ENCODE assay signal across 33 cellular contexts in the genomic region with DNA sequence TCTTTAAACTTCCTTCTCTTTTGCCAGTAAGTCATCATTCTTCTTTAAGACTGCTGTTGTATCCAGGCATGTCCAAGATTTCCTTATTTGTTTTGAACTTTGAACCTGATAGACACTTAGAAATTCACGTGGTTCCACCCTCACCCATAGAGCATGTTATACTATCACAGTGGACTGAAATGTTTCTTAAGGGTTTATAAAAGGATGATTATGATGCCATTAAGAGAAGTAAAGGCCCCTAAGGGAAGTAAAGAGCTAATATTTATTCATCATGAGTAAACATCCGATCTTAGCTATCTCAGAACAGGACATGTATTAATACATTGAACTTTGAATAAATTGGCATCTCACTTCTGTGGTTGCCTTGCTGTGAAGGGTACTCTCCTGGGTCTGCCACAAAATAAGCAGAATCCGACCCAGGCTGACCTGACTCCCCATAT. TPM values are rescaled to one million over a fixed set of nuclear protein-coding genes. Genes with fewer than 3 reads are reported as not detected.
DNase-seq lines count a peak whose midpoint lies in the region; ATAC-seq and TF ChIP-seq lines count a peak whose summit lies in the region.
"Had no signal": no experiment of that assay in that cellular context is flagged by ENCODE, and none has a peak within 500 bp of the region (broad histone marks: within the 10 kb centered on the region; RNA-seq: fewer than 3 reads in every experiment).

No MANE protein-coding gene starts in this region.

- H3K9me3 ChIP-seq in lower lobe of right lung (no peaks in the 10 kb centered on the region), upper lobe of left lung (no peaks in the 10 kb centered on the region)
- H3K9me3 ChIP-seq: MG63, prostate gland had no signal

- H3K4me1 ChIP-seq in lower lobe of right lung: peaks cover 19% of the 10 kb centered on the region
- H3K4me1 ChIP-seq in upper lobe of left lung: peaks cover 6 to 23% (median 18%) of the 10 kb centered on the region in 4 donors
- H3K4me1 ChIP-seq: prostate gland had no signal

- H3K36me3 ChIP-seq in lower lobe of right lung (no peaks in the 10 kb centered on the region), upper lobe of left lung (peaks cover 0 to 4% (median 0%) of the 10 kb centered on the region in 4 donors)
- H3K36me3 ChIP-seq: MG63, prostate gland had no signal

- H3K27ac ChIP-seq in lower lobe of right lung: peak overlapping the region; percentile 1
- peak overlapping the region in 3 of 4 donors; percentile 25 to 69 (median 43) for H3K27ac ChIP-seq in upper lobe of left lung
- H3K27ac ChIP-seq: prostate gland had no signal

- peaks cover 11% of the 10 kb centered on the region for H3K27me3 Mint-ChIP-seq in activated CD4-positive, alpha-beta T cell treated with anti-CD3 and anti-CD28 coated beads, Interleukin-2, amount 10 ng/mL, durations not matched to agents 24 days and 14 days
- H3K27me3 Mint-ChIP-seq in activated T-helper 2 cell treated with anti-CD3 and anti-CD28 coated beads, Interferon-gamma antibody, Interleukin-2, Interleukin-4, amounts not matched to agents 10 μg/mL and 5 μg/mL and 100 μg/mL, durations not matched to agents 14 hours and 24 hours and 36 hours (ENCODE audit: low read depth): no peaks in the 10 kb centered on the region
- H3K27me3 Mint-ChIP-seq in type B pancreatic cell: no peaks in the 10 kb centered on the region
- H3K27me3 Mint-ChIP-seq: CD4-positive, CD25-positive, alpha-beta regulatory T cell had no signal

- no peak for DNase-seq in activated CD4-positive, alpha-beta T cell treated with anti-CD3 and anti-CD28 coated beads, Interleukin-2, amount 10 ng/mL, durations not matched to agents 24 days and 14 days
- no peak for DNase-seq in activated CD4-positive, alpha-beta T cell treated with anti-CD3 and anti-CD28 coated beads, Interleukin-2, amount 50 U/mL, for 1 hour
- no peak for DNase-seq in activated T-helper 2 cell treated with anti-CD3 and anti-CD28 coated beads, Interferon-gamma antibody, Interleukin-2, Interleukin-4, amounts not matched to agents 10 μg/mL and 5 μg/mL and 100 μg/mL, durations not matched to agents 14 hours and 24 hours and 36 hours (ENCODE audit: low spot score)
- no peak for DNase-seq in lower lobe of right lung
- DNase-seq in upper lobe of left lung: no peak
- no peak for DNase-seq in type B pancreatic cell (ENCODE audit: extremely low spot score, unreplicated experiment)
- DNase-seq in inferior parietal cortex (ENCODE audit: extremely low spot score): no peak
- DNase-seq: activated CD4-positive, alpha-beta T cell treated with anti-CD3 and anti-CD28 coated beads for 36 hours; activated CD8-positive, alpha-beta memory T cell treated with anti-CD3 and anti-CD28 coated beads for 24 hours; activated gamma-delta T cell treated with Interleukin-2 at 50 U/mL for 16 hours; activated T-cell treated with anti-CD3 and anti-CD28 coated beads, Interleukin-2, amount 50 U/mL, for 1 hour; cerebellar nuclear complex; DMS 273 treated with DMSO at 0.1 percent for 48 hours; H9; islet precursor cell; MG63; NCI-H2081; NCI-H226; NCI-H774; stimulated activated naive CD4-positive, alpha-beta T cell; T-helper 17 cell had no signal

- peaks cover 12% of the 10 kb centered on the region for H3K4me1 Mint-ChIP-seq in activated CD4-positive, alpha-beta T cell treated with anti-CD3 and anti-CD28 coated beads, Interleukin-2, amount 10 ng/mL, durations not matched to agents 24 days and 14 days
- H3K4me1 Mint-ChIP-seq in activated T-helper 2 cell treated with anti-CD3 and anti-CD28 coated beads, Interferon-gamma antibody, Interleukin-2, Interleukin-4, amounts not matched to agents 10 μg/mL and 5 μg/mL and 100 μg/mL, durations not matched to agents 14 hours and 24 hours and 36 hours (ENCODE audit: low read depth): peaks cover 32% of the 10 kb centered on the region
- H3K4me1 Mint-ChIP-seq in type B pancreatic cell (ENCODE audit: unreplicated experiment): peaks cover 9% of the 10 kb centered on the region
- H3K4me1 Mint-ChIP-seq: activated CD4-positive, alpha-beta T cell treated with anti-CD3 and anti-CD28 coated beads for 36 hours; H9; T-helper 17 cell had no signal

- no peak for TF ChIP-seq EP300 in upper lobe of left lung (IDR thresholded peaks at IDR 0.05)

- peak overlapping the region; percentile 22 for H3K27ac Mint-ChIP-seq in activated CD4-positive, alpha-beta T cell treated with anti-CD3 and anti-CD28 coated beads, Interleukin-2, amount 10 ng/mL, durations not matched to agents 24 days and 14 days
- peak overlapping the region; percentile 24 for H3K27ac Mint-ChIP-seq in activated T-helper 2 cell treated with anti-CD3 and anti-CD28 coated beads, Interferon-gamma antibody, Interleukin-2, Interleukin-4, amounts not matched to agents 10 μg/mL and 5 μg/mL and 100 μg/mL, durations not matched to agents 14 hours and 24 hours and 36 hours
- H3K27ac Mint-ChIP-seq in type B pancreatic cell: no peak overlapping the region
- H3K27ac Mint-ChIP-seq: activated CD4-positive, alpha-beta T cell treated with anti-CD3 and anti-CD28 coated beads for 36 hours; CD4-positive, CD25-positive, alpha-beta regulatory T cell; H9; T-helper 17 cell had no signal

- no peak for TF ChIP-seq CTCF in lower lobe of right lung (IDR thresholded peaks at IDR 0.05)
- no peak for TF ChIP-seq CTCF in upper lobe of left lung (IDR thresholded peaks at IDR 0.05)
- no peak for TF ChIP-seq CTCF in type B pancreatic cell (conservative IDR thresholded peaks at IDR 0.05)

- intact Hi-C loops in activated CD4-positive, alpha-beta T cell treated with anti-CD3 and anti-CD28 coated beads, Interleukin-2, amount 10 ng/mL, durations not matched to agents 24 days and 14 days (cut with micrococcal nuclease): no loop called here
- intact Hi-C loops in activated T-helper 2 cell treated with anti-CD3 and anti-CD28 coated beads, Interferon-gamma antibody, Interleukin-2, Interleukin-4, amounts not matched to agents 10 μg/mL and 5 μg/mL and 100 μg/mL, durations not matched to agents 14 hours and 24 hours and 36 hours (cut with micrococcal nuclease): no loop called here
- intact Hi-C loops in lower lobe of right lung (cut with DNase I): no loop called here

- ATAC-seq in lower lobe of right lung (peak; percentile 19 to 47), upper lobe of left lung (ENCODE audit: low FRiP score in 2 of 2) (no peak), GM21423 (IDR thresholded peaks at IDR 0.05; ENCODE audit: unreplicated experiment) (no peak)
- ATAC-seq: activated CD4-positive, alpha-beta T cell treated with anti-CD3 and anti-CD28 coated beads for 36 hours; SK-N-SH treated with all-trans-retinoic acid at 6 μM for 48 hours; T-helper 17 cell had no signal

- no peaks in the 10 kb centered on the region for H3K9me3 Mint-ChIP-seq in activated CD4-positive, alpha-beta T cell treated with anti-CD3 and anti-CD28 coated beads, Interleukin-2, amount 10 ng/mL, durations not matched to agents 24 days and 14 days
- peaks cover 11% of the 10 kb centered on the region for H3K9me3 Mint-ChIP-seq in activated T-helper 2 cell treated with anti-CD3 and anti-CD28 coated beads, Interferon-gamma antibody, Interleukin-2, Interleukin-4, amounts not matched to agents 10 μg/mL and 5 μg/mL and 100 μg/mL, durations not matched to agents 14 hours and 24 hours and 36 hours
- H3K9me3 Mint-ChIP-seq in type B pancreatic cell: peaks cover 9% of the 10 kb centered on the region
- H3K9me3 Mint-ChIP-seq: H9 had no signal

- H3K4me3 ChIP-seq in lower lobe of right lung (no peak overlapping the region), upper lobe of left lung (no peak overlapping the region)
- H3K4me3 ChIP-seq: MG63, prostate gland had no signal

- no peak for TF ChIP-seq POLR2A in upper lobe of left lung (IDR thresholded peaks at IDR 0.05)

- 31 to 34% methylated on average over 3 of the region's 3 CpGs for WGBS in upper lobe of left lung, 2 donors

- peaks cover 15% of the 10 kb centered on the region for H3K36me3 Mint-ChIP-seq in activated CD4-positive, alpha-beta T cell treated with anti-CD3 and anti-CD28 coated beads, Interleukin-2, amount 10 ng/mL, durations not matched to agents 24 days and 14 days (ENCODE audit: low read depth)
- peaks cover 67% of the 10 kb centered on the region for H3K36me3 Mint-ChIP-seq in activated T-helper 2 cell treated with anti-CD3 and anti-CD28 coated beads, Interferon-gamma antibody, Interleukin-2, Interleukin-4, amounts not matched to agents 10 μg/mL and 5 μg/mL and 100 μg/mL, durations not matched to agents 14 hours and 24 hours and 36 hours (ENCODE audit: low read depth)
- H3K36me3 Mint-ChIP-seq in type B pancreatic cell: no peaks in the 10 kb centered on the region
- H3K36me3 Mint-ChIP-seq: CD4-positive, CD25-positive, alpha-beta regulatory T cell had no signal

- H3K4me3 Mint-ChIP-seq in activated CD4-positive, alpha-beta T cell treated with anti-CD3 and anti-CD28 coated beads, Interleukin-2, amount 10 ng/mL, durations not matched to agents 24 days and 14 days: no peak overlapping the region
- no peak overlapping the region for H3K4me3 Mint-ChIP-seq in activated T-helper 2 cell treated with anti-CD3 and anti-CD28 coated beads, Interferon-gamma antibody, Interleukin-2, Interleukin-4, amounts not matched to agents 10 μg/mL and 5 μg/mL and 100 μg/mL, durations not matched to agents 14 hours and 24 hours and 36 hours (ENCODE audit: low read depth)
- H3K4me3 Mint-ChIP-seq in type B pancreatic cell: no peak overlapping the region
- H3K4me3 Mint-ChIP-seq: activated CD4-positive, alpha-beta T cell treated with anti-CD3 and anti-CD28 coated beads for 36 hours; CD4-positive, CD25-positive, alpha-beta regulatory T cell; H9; T-helper 17 cell had no signal

- H3K27me3 ChIP-seq in lower lobe of right lung (ENCODE audit: low read depth) (no peaks in the 10 kb centered on the region), upper lobe of left lung (no peaks in the 10 kb centered on the region)
- H3K27me3 ChIP-seq: MG63 had no signal

RNA-seq across cellular contexts. Expression of gene PRKACG, which starts 49.8 kb away (rescaled TPM):
- not detected in 2 replicates for total RNA-seq in activated CD4-positive, alpha-beta T cell treated with anti-CD3 and anti-CD28 coated beads, Interleukin-2, amount 10 ng/mL, durations not matched to agents 24 days and 14 days
- total RNA-seq in activated T-helper 2 cell treated with anti-CD3 and anti-CD28 coated beads, Interferon-gamma antibody, Interleukin-2, Interleukin-4, amounts not matched to agents 10 μg/mL and 5 μg/mL and 100 μg/mL, durations not matched to agents 14 hours and 24 hours and 36 hours: not detected in 2 replicates
- total RNA-seq in lower lobe of right lung (not detected), upper lobe of left lung (not detected), type B pancreatic cell (ENCODE audit: low replicate concordance) (not detected in 2 replicates)
- total RNA-seq: A172; activated CD4-positive, alpha-beta T cell treated with anti-CD3 and anti-CD28 coated beads for 36 hours; CD4-positive, CD25-positive, alpha-beta regulatory T cell; endothelial cell of umbilical vein; fibroblast of lung; G401; glomerular endothelial cell; H9; lung microvascular endothelial cell; myocyte; T-helper 17 cell; temporal lobe had no signal

Comparison
In these comparisons a context has a peak if more than half of its experiments do, and no peak if none do; other contexts are left out.
1. ATAC-seq: peak in lower lobe of right lung (2 of 2); none in upper lobe of left lung (0 of 2) and GM21423 (single experiment).